ENCODE assay signal across 33 cellular contexts in the genomic region with DNA sequence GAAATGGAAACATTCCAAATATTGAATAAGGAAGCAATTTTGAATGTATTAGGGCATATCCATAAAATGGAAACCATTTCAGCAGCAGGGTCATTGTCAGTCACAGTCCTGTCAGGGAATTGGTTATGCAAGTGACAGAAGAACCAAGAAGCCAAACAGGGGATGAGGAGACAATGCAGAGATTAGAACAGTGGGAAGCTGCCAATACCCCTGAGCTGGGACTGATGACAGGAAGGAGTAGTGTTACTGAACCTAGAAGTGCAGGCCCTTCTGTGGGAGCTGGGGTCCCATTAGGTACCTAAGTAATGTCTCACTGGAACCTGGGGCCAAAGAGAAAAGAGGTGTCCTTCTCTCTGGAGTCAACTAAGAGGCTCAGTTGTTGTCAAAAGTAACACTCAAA. TPM values are rescaled to one million over a fixed set of nuclear protein-coding genes. Genes with fewer than 3 reads are reported as not detected.
"Had no signal": no experiment of that assay in that cellular context is flagged by ENCODE, and none has a peak within 500 bp of the region (broad histone marks: within the 10 kb centered on the region; RNA-seq: fewer than 3 reads in every experiment).

No MANE protein-coding gene starts in this region.

- H3K9ac ChIP-seq: parathyroid adenoma had no signal

- H3K36me3 ChIP-seq: heart left ventricle, neutrophil, right lobe of liver, tibial nerve, vagina had no signal

- H3K4me1 ChIP-seq: parathyroid adenoma, psoas muscle, right lobe of liver, tibial nerve, vagina had no signal

- DNase-seq: heart left ventricle; islet precursor cell; midbrain; mucosa of descending colon; naive thymus-derived CD4-positive, alpha-beta T cell; occipital lobe; psoas muscle; right lobe of liver; stimulated activated CD4-positive, alpha-beta T cell treated with anti-CD3 and anti-CD28 coated beads, Interleukin-1b, Interleukin-23, amount 100 ng/mL, for 48 hours; stimulated activated CD4-positive, alpha-beta T cell treated with anti-CD3 and anti-CD28 coated beads, Interleukin-2, amount 100 ng/mL, for 48 hours; stimulated activated CD4-positive, alpha-beta T cell treated with anti-CD3 and anti-CD28 coated beads, Interleukin-4, amount 100 ng/mL, for 4 hours; stimulated activated CD8-positive, alpha-beta memory T cell treated with anti-CD3 and anti-CD28 coated beads, Interleukin-4, amount 100 ng/mL, for 48 hours; stimulated activated naive CD4-positive, alpha-beta T cell treated with Interleukin-2 at 50 U/mL for 16 hours; stimulated activated naive CD8-positive, alpha-beta T cell treated with anti-CD3 and anti-CD28 coated beads, Interleukin-15, amount 100 ng/mL, for 72 hours; substantia nigra had no signal

- H2AFZ ChIP-seq: parathyroid adenoma had no signal

- H3K27me3 ChIP-seq: heart left ventricle, neutrophil, right lobe of liver, tibial nerve, vagina had no signal

- H3K27ac ChIP-seq: heart left ventricle, neutrophil, parathyroid adenoma, psoas muscle, right lobe of liver, tibial nerve, vagina had no signal

- ATAC-seq: left lobe of liver; mucosa of descending colon; naive thymus-derived CD4-positive, alpha-beta T cell; natural killer cell treated with Interleukin-12 subunit alpha and Interleukin-12 subunit beta and Interleukin-15 and Interleukin-18, amount 100 ng/mL, for 72 hours; psoas muscle; right lobe of liver; stimulated activated memory B cell treated with anti-CD40 and anti-IgM and Interleukin-4, amounts not matched to agents 10 μg/mL and 1 μg/mL and 100 μg/mL, for 72 hours; stimulated activated naive CD8-positive, alpha-beta T cell treated with anti-CD3 and anti-CD28 coated beads, Interleukin-15, amount 100 ng/mL, for 72 hours had no signal

- H3K4me3 ChIP-seq: heart left ventricle, lung, mucosa of descending colon, psoas muscle, right lobe of liver, smooth muscle cell, tibial nerve, vagina had no signal

- H3K79me2 ChIP-seq: parathyroid adenoma had no signal

- H3K9me3 ChIP-seq: mucosa of descending colon, neutrophil, psoas muscle, right lobe of liver, vagina had no signal

- H3K4me2 ChIP-seq: smooth muscle cell had no signal

RNA-seq across cellular contexts. Expression of a gene that starts 37.6 kb away (rescaled TPM):
- total RNA-seq: heart left ventricle; kidney epithelial cell; left lobe of liver; lower leg skin; lung; mesenteric fat pad; mucosa of descending colon; myocyte; naive thymus-derived CD4-positive, alpha-beta T cell; natural killer cell treated with Interleukin-12 subunit alpha and Interleukin-12 subunit beta and Interleukin-15 and Interleukin-18, amount 100 ng/mL, for 72 hours; occipital lobe; osteocyte; posterior vena cava; psoas muscle; right lobe of liver; smooth muscle cell; temporal lobe; tibial nerve; vagina had no signal
- polyA plus RNA-seq: heart left ventricle; lung; naive thymus-derived CD4-positive, alpha-beta T cell; neural cell; psoas muscle; smooth muscle cell; urinary bladder had no signal
